21 cellular contexts compared by ENCODE assay signal in genomic region chr7:12815871-12816270, GRCh38.
A peak's percentile ranks its signal among the peaks of the same experiment; 100 is the strongest.
DNase-seq lines count a peak whose midpoint lies in the region; FAIRE-seq and TF ChIP-seq lines count a peak whose summit lies in the region.
"Had no signal": no experiment of that assay in that cellular context is flagged by ENCODE, and none has a peak within 500 bp of the region (broad histone marks: within the 10 kb centered on the region; RNA-seq: fewer than 3 reads in every experiment).

No MANE protein-coding gene starts in this region.

- peak overlapping the region; percentile 3 for H2AFZ ChIP-seq in ACC112 (ENCODE audit: low read length, unreplicated experiment)
- no peak overlapping the region for H2AFZ ChIP-seq in endothelial cell of umbilical vein (ENCODE audit: low read depth, low read length)
- H2AFZ ChIP-seq in smooth muscle cell (ENCODE audit: low read depth), result peak overlapping the region; percentile 51
- H2AFZ ChIP-seq: GM23338 had no signal

- dilution Hi-C loops in endothelial cell of umbilical vein (cut with MboI; ENCODE audit: extremely low pct_ligation_motif_present, low sequenced_read_pairs), result no loop called here

- H3K4me2 ChIP-seq in endothelial cell of umbilical vein (ENCODE audit: insufficient read depth, low read length) (no peak overlapping the region), smooth muscle cell (no peak overlapping the region)
- H3K4me2 ChIP-seq: BLaER1 treated with 17β-estradiol and CSF1 and Interleukin-3, amounts not matched to agents 10 nM and 100 nM; GM23338 had no signal

- no peaks in the 10 kb centered on the region for H3K79me2 ChIP-seq in ACC112 (ENCODE audit: control insufficient read depth, insufficient read depth, low read length, unreplicated experiment)
- no peaks in the 10 kb centered on the region for H3K79me2 ChIP-seq in endothelial cell of umbilical vein (ENCODE audit: control insufficient read depth, insufficient read depth, low read length)
- H3K79me2 ChIP-seq in smooth muscle cell (ENCODE audit: low read depth), result no peaks in the 10 kb centered on the region

- H4K20me1 ChIP-seq in endothelial cell of umbilical vein (replicated peaks; ENCODE audit: control insufficient read depth, extremely low read depth, insufficient read depth, low read length), result no peaks in the 10 kb centered on the region
- H4K20me1 ChIP-seq in smooth muscle cell (ENCODE audit: low read depth), result no peaks in the 10 kb centered on the region
- H4K20me1 ChIP-seq: BLaER1 treated with 17β-estradiol and CSF1 and Interleukin-3, amounts not matched to agents 10 nM and 100 nM had no signal

- TF ChIP-seq POLR2A in NB4 (IDR thresholded peaks at IDR 0.05; ENCODE audit: extremely low read depth, insufficient read length) (no peak), endothelial cell of umbilical vein (IDR thresholded peaks at IDR 0.05; ENCODE audit: low read depth, low read length) (no peak)

- H3K9me3 ChIP-seq in endothelial cell of umbilical vein (replicated peaks; ENCODE audit: control insufficient read depth, insufficient read depth, low read length) (no peaks in the 10 kb centered on the region), smooth muscle cell (replicated peaks; ENCODE audit: low read depth) (no peaks in the 10 kb centered on the region)
- H3K9me3 ChIP-seq in effector memory CD4-positive, alpha-beta T cell (ENCODE audit: control insufficient read depth, low read length), result no peaks in the 10 kb centered on the region

- H3K27ac ChIP-seq in ACC112 (ENCODE audit: low read depth, low read length), result no peak overlapping the region
- H3K27ac ChIP-seq in endothelial cell of umbilical vein (ENCODE audit: insufficient read depth, low read depth, low read length), result no peak overlapping the region
- no peak overlapping the region for H3K27ac ChIP-seq in smooth muscle cell (ENCODE audit: low read depth)
- H3K27ac ChIP-seq in effector memory CD4-positive, alpha-beta T cell (ENCODE audit: insufficient read depth, low read length, poor library complexity, severe bottlenecking), result no peak overlapping the region
- H3K27ac ChIP-seq: BLaER1 treated with 17β-estradiol and CSF1 and Interleukin-3, amounts not matched to agents 10 nM and 100 nM had no signal

- H3K36me3 ChIP-seq in ACC112 (ENCODE audit: insufficient read depth, low read length) (no peaks in the 10 kb centered on the region), endothelial cell of umbilical vein (ENCODE audit: control insufficient read depth in 2 of 2, extremely low read depth in 1 of 2, insufficient read depth in 2 of 2, low read length in 2 of 2) (no peaks in the 10 kb centered on the region), smooth muscle cell (ENCODE audit: low read depth) (no peaks in the 10 kb centered on the region)
- H3K36me3 ChIP-seq in effector memory CD4-positive, alpha-beta T cell (ENCODE audit: control insufficient read depth, insufficient read depth, low read length), result no peaks in the 10 kb centered on the region
- H3K36me3 ChIP-seq: BLaER1 treated with 17β-estradiol and CSF1 and Interleukin-3, amounts not matched to agents 10 nM and 100 nM had no signal

- H3K9ac ChIP-seq in endothelial cell of umbilical vein (replicated peaks; ENCODE audit: extremely low read depth, insufficient read depth, low read length) (no peak overlapping the region), smooth muscle cell (ENCODE audit: low read depth) (no peak overlapping the region)
- H3K9ac ChIP-seq: BLaER1 treated with 17β-estradiol and CSF1 and Interleukin-3, amounts not matched to agents 10 nM and 100 nM had no signal

- peak; percentile 18 for DNase-seq in NB4 (ENCODE audit: low read depth)
- DNase-seq in endothelial cell of umbilical vein (ENCODE audit: low read depth, low spot score), result peak; percentile 14
- no peak for DNase-seq in smooth muscle cell (lab: John Stamatoyannopoulos, UW; ENCODE audit: unreplicated experiment)
- no peak for DNase-seq in HuH-7.5 (ENCODE audit: low spot score)
- no peak for DNase-seq in COLO829 (ENCODE audit: low spot score)
- DNase-seq in effector memory CD4-positive, alpha-beta T cell, result no peak
- DNase-seq: 8988T; CD8-positive, alpha-beta T cell; COR-L47; DMS 273 treated with DMSO at 0.1 percent for 48 hours; DMS53; DND-41; EL; H7; HFFc6 had no signal

- intact Hi-C loops in endothelial cell of umbilical vein (cut with micrococcal nuclease), result no loop called here

- H3K4me1 ChIP-seq in ACC112 (ENCODE audit: control insufficient read depth, insufficient read depth, low read length, unreplicated experiment), result no peaks in the 10 kb centered on the region
- H3K4me1 ChIP-seq in endothelial cell of umbilical vein (ENCODE audit: control insufficient read depth, extremely low read depth, insufficient read depth, low read length), result no peaks in the 10 kb centered on the region
- H3K4me1 ChIP-seq in smooth muscle cell (ENCODE audit: low read depth), result no peaks in the 10 kb centered on the region
- no peaks in the 10 kb centered on the region for H3K4me1 ChIP-seq in effector memory CD4-positive, alpha-beta T cell (ENCODE audit: control insufficient read depth, insufficient read depth, low read length, poor library complexity, severe bottlenecking)

- H3K4me3 ChIP-seq in ACC112 (ENCODE audit: low read depth, low read length) (no peak overlapping the region), NB4 (ENCODE audit: low read depth, low read length) (no peak overlapping the region), endothelial cell of umbilical vein (replicated peaks in 1 of 3; ENCODE audit: insufficient read depth in 1 of 3, low read depth in 1 of 3, low read length in 3 of 3) (no peak overlapping the region), smooth muscle cell (no peak overlapping the region)
- H3K4me3 ChIP-seq in effector memory CD4-positive, alpha-beta T cell (ENCODE audit: insufficient read depth, low read depth, low read length, poor library complexity, severe bottlenecking), result no peak overlapping the region
- H3K4me3 ChIP-seq: BLaER1 treated with 17β-estradiol and CSF1 and Interleukin-3, amounts not matched to agents 10 nM and 100 nM; GM23338 had no signal

- H3K9me1 ChIP-seq in endothelial cell of umbilical vein (replicated peaks; ENCODE audit: control insufficient read depth, extremely low read depth, insufficient read depth, low read length), result no peaks in the 10 kb centered on the region

- no peaks in the 10 kb centered on the region for H3F3A ChIP-seq in smooth muscle cell (ENCODE audit: low read depth)

- no TSS peak for BruUV-seq in endothelial cell of umbilical vein (replicated peaks; lab: Mats Ljungman, UMichigan)

- POLR2A ChIA-PET in endothelial cell of umbilical vein (lab: Charles Lee), result no interaction called here

- H3K27me3 ChIP-seq in ACC112 (ENCODE audit: insufficient read depth, low read length), result no peaks in the 10 kb centered on the region
- H3K27me3 ChIP-seq in endothelial cell of umbilical vein (ENCODE audit: control insufficient read depth in 2 of 2, insufficient read depth in 2 of 2, low read length in 2 of 2), result no peaks in the 10 kb centered on the region
- H3K27me3 ChIP-seq in smooth muscle cell (ENCODE audit: low read depth), result no peaks in the 10 kb centered on the region
- H3K27me3 ChIP-seq in effector memory CD4-positive, alpha-beta T cell (replicated peaks; ENCODE audit: control insufficient read depth, insufficient read depth, low read length, poor library complexity, severe bottlenecking), result no peaks in the 10 kb centered on the region
- H3K27me3 ChIP-seq: BLaER1 treated with 17β-estradiol and CSF1 and Interleukin-3, amounts not matched to agents 10 nM and 100 nM had no signal

- FAIRE-seq in endothelial cell of umbilical vein (lab: Jason Lieb, UNC), result no peak
- FAIRE-seq: GM12892, GM18507, HTR-8/SVneo had no signal

- no peak for TF ChIP-seq CTCF in NB4 (IDR thresholded peaks at IDR 0.05; ENCODE audit: low read depth, low read length)
- TF ChIP-seq CTCF in endothelial cell of umbilical vein (IDR thresholded peaks at IDR 0.05; ENCODE audit: extremely low read depth in 1 of 2, insufficient read depth in 1 of 2, low read depth in 1 of 2, low read length in 2 of 2), result no peak
- no peak for TF ChIP-seq CTCF in smooth muscle cell (IDR thresholded peaks at IDR 0.05; ENCODE audit: borderline replicate concordance, insufficient read depth, poor library complexity, severe bottlenecking)

- CTCF ChIA-PET in endothelial cell of umbilical vein (lab: Charles Lee), result no interaction called here

TF ChIP-seq in endothelial cell of umbilical vein, 7 proteins besides CTCF, POLR2A, EP300 and RAD21:
- TF ChIP-seq POLR2AphosphoS5 (IDR thresholded peaks at IDR 0.05; ENCODE audit: insufficient read depth, low read depth, low read length) (no peak), EZH2 (IDR thresholded peaks at IDR 0.05; ENCODE audit: borderline replicate concordance, low read depth, low read length, severe bottlenecking) (no peak), FOS (IDR thresholded peaks at IDR 0.05; ENCODE audit: borderline replicate concordance, insufficient read depth, low read length) (no peak), JUN (IDR thresholded peaks at IDR 0.05; ENCODE audit: borderline replicate concordance, insufficient read depth, insufficient read length, low read depth) (no peak), MYC (IDR thresholded peaks at IDR 0.05; ENCODE audit: low read depth, low read length) (no peak), GATA2 (IDR thresholded peaks at IDR 0.05; ENCODE audit: insufficient read depth, insufficient read length, low read depth, low read length) (no peak)
- TF ChIP-seq, protein P1, sequence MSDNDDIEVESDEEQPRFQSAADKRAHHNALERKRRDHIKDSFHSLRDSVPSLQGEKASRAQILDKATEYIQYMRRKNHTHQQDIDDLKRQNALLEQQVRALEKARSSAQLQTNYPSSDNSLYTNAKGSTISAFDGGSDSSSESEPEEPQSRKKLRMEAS (IDR thresholded peaks at IDR 0.05; ENCODE audit: insufficient read depth, insufficient read length), result no peak

Comparison
In these comparisons a context has a peak if more than half of its experiments do, and no peak if none do; other contexts are left out.
1. DNase-seq: peak in NB4 (single experiment) and endothelial cell of umbilical vein (single experiment); none in smooth muscle cell (single experiment), HuH-7.5 (single experiment), COLO829 (single experiment) and effector memory CD4-positive, alpha-beta T cell (0 of 3).